ENCODE assay signal across 9 cellular contexts in genomic region chr12:51390457-51391046, GRCh38. TPM values are rescaled to one million over a fixed set of nuclear protein-coding genes. Genes with fewer than 3 reads are reported as not detected.
DNase-seq lines count a peak whose midpoint lies in the region; ATAC-seq, FAIRE-seq and TF ChIP-seq lines count a peak whose summit lies in the region.
"Had no signal": no experiment of that assay in that cellular context is flagged by ENCODE, and none has a peak within 500 bp of the region (broad histone marks: within the 10 kb centered on the region; RNA-seq: fewer than 3 reads in every experiment).

No MANE protein-coding gene starts in this region.

- TF ChIP-seq EP300 in GM12878 (IDR thresholded peaks at IDR 0.05; ENCODE audit: borderline replicate concordance in 1 of 2, control insufficient read depth in 1 of 2, low read depth in 2 of 2, low read length in 2 of 2) (no peak), HepG2 (IDR thresholded peaks at IDR 0.05; ENCODE audit: low read depth in 2 of 2, low read length in 2 of 2) (no peak), HepG2 (CRISPR knock-in tag; IDR thresholded peaks at IDR 0.05; ENCODE audit: borderline replicate concordance) (no peak)

- BruUV-seq in GM12878 (replicated peaks; lab: Mats Ljungman, UMichigan): TSS peak; percentile 51
- BruUV-seq in HepG2 (replicated peaks; lab: Mats Ljungman, UMichigan): no TSS peak

- H3K9me3 ChIP-seq in cardiac muscle cell (ENCODE audit: low read depth): no peaks in the 10 kb centered on the region
- H3K9me3 ChIP-seq in GM12878 (replicated peaks; ENCODE audit: control insufficient read depth, insufficient read depth, low read length): no peaks in the 10 kb centered on the region
- no peaks in the 10 kb centered on the region for H3K9me3 ChIP-seq in HepG2 (ENCODE audit: low read length)
- H3K9me3 ChIP-seq in upper lobe of right lung: no peaks in the 10 kb centered on the region

- H3K36me3 ChIP-seq in cardiac muscle cell (no peaks in the 10 kb centered on the region), GM12878 (ENCODE audit: control insufficient read depth in 2 of 2, insufficient read depth in 2 of 2, low read length in 1 of 2) (no peaks in the 10 kb centered on the region), HepG2 (replicated peaks in 1 of 2; ENCODE audit: control insufficient read depth in 1 of 2, insufficient read depth in 2 of 2, low read length in 2 of 2) (no peaks in the 10 kb centered on the region), upper lobe of right lung (no peaks in the 10 kb centered on the region)

- no peaks in the 10 kb centered on the region for H4K20me1 ChIP-seq in GM12878 (ENCODE audit: control insufficient read depth, insufficient read depth)
- no peaks in the 10 kb centered on the region for H4K20me1 ChIP-seq in HepG2 (ENCODE audit: insufficient read depth, low read length)

- H3K4me2 ChIP-seq in GM12878 (ENCODE audit: control insufficient read depth, insufficient read depth) (peak overlapping the region; percentile 91), HepG2 (ENCODE audit: low read depth, low read length) (peak overlapping the region; percentile 89)

- no peak for TF ChIP-seq RAD21 in GM12878 (IDR thresholded peaks at IDR 0.05; ENCODE audit: insufficient read depth, low read depth, low read length)
- TF ChIP-seq RAD21 in HepG2 (CRISPR knock-in tag; IDR thresholded peaks at IDR 0.05): no peak

- no peak for DNase-seq in cardiac muscle cell (ENCODE audit: low read depth in 1 of 2, low spot score in 1 of 2)
- DNase-seq in cardiac septum (ENCODE audit: low spot score): no peak
- no peak for DNase-seq in GM12878 (ENCODE audit: low read depth, low spot score)
- no peak for DNase-seq in HepG2 (ENCODE audit: low spot score)
- no peak for DNase-seq in upper lobe of right lung
- no peak for DNase-seq in NCI-H2196 treated with DMSO at 0.1 percent for 48 hours (lab: John Stamatoyannopoulos, UW; ENCODE audit: unreplicated experiment)
- no peak for DNase-seq in medulla oblongata (ENCODE audit: extremely low spot score)
- DNase-seq in effector CD8-positive, alpha-beta T cell (lab: John Stamatoyannopoulos, UW): no peak

- H3K79me2 ChIP-seq in GM12878 (ENCODE audit: control insufficient read depth, insufficient read depth, low read length) (peaks cover 31% of the 10 kb centered on the region), HepG2 (ENCODE audit: insufficient read depth, low read length) (no peaks in the 10 kb centered on the region)

- CTCF ChIA-PET in GM12878 (lab: Yijun Ruan, JAX) (interaction anchor here (1.1 to 2.7 kb wide), 3 partner anchors 17 to 50 kb away, joined by 5 to 8 read pairs (median 6); no protein-coding TSS in a partner anchor), HepG2 (lab: Yijun Ruan, JAX; ENCODE audit: low intra/inter-chr PET ratio, low total read pairs) (no interaction called here)

- SMC1A ChIA-PET in GM12878 (lab: Charles Lee; ENCODE audit: uncharacterized antibody, unreplicated experiment): interaction anchor here (0.7 to 2.8 kb wide), 6 partner anchors 13 to 31 kb away, joined by 3 to 11 read pairs (median 4); no protein-coding TSS in a partner anchor

- H2AFZ ChIP-seq in GM12878 (ENCODE audit: control insufficient read depth, low read depth, low read length): peak overlapping the region; percentile 79
- peak overlapping the region; percentile 1 for H2AFZ ChIP-seq in HepG2 (ENCODE audit: low read length)

- no peak for TF ChIP-seq CTCF in cardiac muscle cell (IDR thresholded peaks at IDR 0.05; ENCODE audit: low read depth, low read length)
- TF ChIP-seq CTCF in GM12878 (IDR thresholded peaks at IDR 0.05 in 2 of 3, conservative IDR thresholded peaks at IDR 0.05 in 1 of 3; ENCODE audit: control insufficient read depth in 2 of 3, extremely low read depth in 1 of 3, insufficient read depth in 1 of 3, low read depth in 3 of 3, low read length in 3 of 3): no peak
- TF ChIP-seq CTCF in HepG2 (CRISPR knock-in tag; IDR thresholded peaks at IDR 0.05): no peak
- no peak for TF ChIP-seq CTCF in upper lobe of right lung (IDR thresholded peaks at IDR 0.05)

- H3K9ac ChIP-seq in GM12878 (ENCODE audit: control insufficient read depth, insufficient read depth, low read length): peak overlapping the region; percentile 83
- no peak overlapping the region for H3K9ac ChIP-seq in HepG2 (ENCODE audit: insufficient read depth, low read depth, low read length)

- H3K27ac ChIP-seq in cardiac muscle cell (no peak overlapping the region), GM12878 (ENCODE audit: control insufficient read depth, insufficient read depth) (peak overlapping the region; percentile 74), HepG2 (ENCODE audit: extremely low read length, insufficient read depth, low read length) (no peak overlapping the region), upper lobe of right lung (peak overlapping the region; percentile 67)

- POLR2A ChIA-PET in GM12878 (lab: Charles Lee) (interaction anchor here (0.5 to 5.4 kb wide), 5 partner anchors 22 to 921 kb away, joined by 3 to 28 read pairs (median 7); no protein-coding TSS in a partner anchor), HepG2 (lab: Yijun Ruan, JAX) (interaction anchor here (0.6 kb wide), 1 partner anchor 467 kb away, joined by 4 read pairs; no protein-coding TSS in a partner anchor)

- H3K4me3 ChIP-seq in cardiac muscle cell (peak overlapping the region; percentile 75), GM12878 (peak overlapping the region; percentile 96), HepG2 (replicated peaks in 1 of 3; ENCODE audit: insufficient read depth in 1 of 3, low read depth in 2 of 3, low read length in 3 of 3) (peak overlapping the region in 1 of 3 experiments; percentile 70; a peak in 3 of 6 replicates), upper lobe of right lung (peak overlapping the region; percentile 64)

- H3K27me3 ChIP-seq in cardiac muscle cell (peaks cover 21% of the 10 kb centered on the region), GM12878 (replicated peaks in 1 of 2; ENCODE audit: control insufficient read depth in 2 of 2, insufficient read depth in 2 of 2, low read length in 1 of 2) (no peaks in the 10 kb centered on the region), HepG2 (ENCODE audit: control insufficient read depth in 1 of 2, insufficient read depth in 2 of 2, low read length in 2 of 2) (peaks cover 5 to 26% of the 10 kb centered on the region in 2 experiments; a peak in 3 of 5 replicates), upper lobe of right lung (no peaks in the 10 kb centered on the region)

- 35% methylated on average over 9 of the region's 9 CpGs for WGBS in GM12878 (ENCODE audit: insufficient coverage, insufficient replicate concordance, low lambda C conversion rate, missing lambda C conversion rate)
- WGBS in HepG2 (ENCODE audit: low lambda C conversion rate): 64% methylated on average over 6 of the region's 9 CpGs

- H3K4me1 ChIP-seq in cardiac muscle cell (ENCODE audit: low read depth): peaks cover 13% of the 10 kb centered on the region
- H3K4me1 ChIP-seq in GM12878 (ENCODE audit: control insufficient read depth, insufficient read depth, low read length): peaks cover 47% of the 10 kb centered on the region
- peaks cover 8% of the 10 kb centered on the region; the same call in 1 of the 2 replicates for H3K4me1 ChIP-seq in HepG2 (ENCODE audit: insufficient read depth, low read length)
- peaks cover 10% of the 10 kb centered on the region for H3K4me1 ChIP-seq in upper lobe of right lung

- no peak for TF ChIP-seq POLR2A in GM12878 (IDR thresholded peaks at IDR 0.05; ENCODE audit: low read depth, low read length)
- no peak for TF ChIP-seq POLR2A in HepG2 (IDR thresholded peaks at IDR 0.05; ENCODE audit: insufficient read depth in 1 of 2, low read depth in 2 of 2, low read length in 2 of 2)

- ATAC-seq in GM12878 (peak; percentile 1; the same call in 2 of the 3 replicates), HepG2 (0 out of 3 replicates have a peak, but pooled peaks have one; percentile 11), upper lobe of right lung (peak; percentile 46)

- intact Hi-C loops in cardiac septum (cut with DNase I) (no loop called here), GM12878 (cut with micrococcal nuclease; ENCODE audit: unreplicated experiment) (loop anchor here (1.0 kb wide), 1 partner anchor 21 kb away; no protein-coding TSS in a partner anchor), HepG2 (cut with micrococcal nuclease; ENCODE audit: unreplicated experiment) (no loop called here), upper lobe of right lung (cut with DNase I) (no loop called here)

- FAIRE-seq in GM12878 (lab: Jason Lieb, UNC) (no peak), HepG2 (lab: Jason Lieb, UNC) (no peak)

- RAD21 ChIA-PET in GM12878 (lab: Charles Lee; ENCODE audit: unreplicated experiment): interaction anchor here (1.0 to 4.0 kb wide), 4 partner anchors 9 to 49 kb away, joined by 3 to 19 read pairs (median 4); no protein-coding TSS in a partner anchor

- in situ Hi-C loops in GM12878 (cut with MboI) (no loop called here), HepG2 (cut with HindIII; ENCODE audit: extremely low pct_ligation_motif_present, low pct_unique_long_range_greater_than_20kb) (no loop called here)

RNA-seq across cellular contexts. Expression of gene GALNT6, which starts 0.7 kb away (rescaled TPM):
- total RNA-seq in cardiac muscle cell (5.4 and 8.0 TPM in 2 replicates), cardiac septum (0.65 TPM), GM12878 (2014; rRNA removed) (34.6 and 37.2 TPM in 2 replicates), GM12878 (2014; rRNA removed; fragmentation: Illumina TruSeq; extraction: Trizol) (21.7 and 25.5 TPM in 2 replicates), GM12878 (2021) (31.5 and 40.4 TPM in 2 replicates), HepG2 (2016; rRNA removed; fragmentation: Illumina TruSeq; extraction: Trizol) (0.87 and 1.1 TPM in 2 replicates), upper lobe of right lung (16.6 TPM)
- polyA plus RNA-seq in cardiac muscle cell (4.3 and 5.2 TPM in 2 replicates), GM12878 (2011; rRNA removed) (8.3 and 16.2 TPM in 2 replicates), GM12878 (2014; fragmentation: Illumina TruSeq; extraction: Trizol) (26.2 and 26.3 TPM in 2 replicates), GM12878 (2014; fragmentation: Nextera tagmentation; extraction: Ambion mirVana) (10 to 100 TPM in 1 of 2 experiments, 1 to 10 TPM in 1; 6.6 to 11.4 TPM), GM12878 (2014; rRNA removed) (18.6 and 28.0 TPM in 2 replicates), GM12878 (2016; fragmentation: Nextera tagmentation; extraction: Ambion mirVana) (10 to 100 TPM; 18.2 to 21.8 TPM), HepG2 (2011; rRNA removed) (0.78 and 1.0 TPM in 2 replicates)
- total RNA-seq in GM12878 (2013; cell fraction: nucleolus; rRNA removed): 77.3 and 94.1 TPM in 2 replicates
- 7.5 TPM for polyA plus RNA-seq in GM12878 (2011; ENCODE audit: low read depth)
- polyA plus RNA-seq in GM12878 (2011; cell fraction: cytosol; rRNA removed): 17.2 and 19.6 TPM in 2 replicates
- 13.5 and 21.7 TPM in 2 replicates for polyA plus RNA-seq in GM12878 (2011; cell fraction: nucleus; rRNA removed)
- polyA plus RNA-seq in GM12878 (2012): 11.7 and 13.3 TPM in 2 replicates
- 18.1 and 26.0 TPM in 2 replicates for polyA minus RNA-seq in GM12878 (2011; rRNA and poly(A)+ RNA removed)
- 3.6 and 5.0 TPM in 2 replicates for polyA minus RNA-seq in GM12878 (2011; cell fraction: cytosol; rRNA and poly(A)+ RNA removed)
- 15.0 and 28.4 TPM in 2 replicates for polyA minus RNA-seq in GM12878 (2011; cell fraction: nucleus; rRNA and poly(A)+ RNA removed)
- total RNA-seq in HepG2 (2016; cell fraction: cytosol; rRNA removed; fragmentation: Illumina TruSeq; extraction: Trizol; ENCODE audit: low read depth): 0.18 TPM in 1 of 2 replicates, not detected in the other
- 1.2 and 1.3 TPM in 2 replicates for total RNA-seq in HepG2 (2016; cell fraction: insoluble cytoplasmic fraction; rRNA removed; fragmentation: Illumina TruSeq; extraction: Trizol)
- total RNA-seq in HepG2 (2016; cell fraction: membrane; rRNA removed; fragmentation: Illumina TruSeq; extraction: Trizol): 0.31 and 0.52 TPM in 2 replicates
- total RNA-seq in HepG2 (2016; cell fraction: nucleus; rRNA removed; fragmentation: Illumina TruSeq; extraction: Trizol): 1.7 and 2.4 TPM in 2 replicates
- polyA plus RNA-seq in HepG2 (2011; cell fraction: cytosol; rRNA removed): 0.38 and 0.62 TPM in 2 replicates
- polyA plus RNA-seq in HepG2 (2011; cell fraction: nucleus; rRNA removed): 0.33 and 1.3 TPM in 2 replicates
- 1.1 and 1.9 TPM in 2 replicates for polyA plus RNA-seq in HepG2 (2012)
- polyA plus RNA-seq in HepG2 (2016; cell fraction: cytosol; fragmentation: Illumina TruSeq; extraction: Trizol; ENCODE audit: low read depth): 0.08 and 0.09 TPM in 2 replicates
- 0.37 and 0.41 TPM in 2 replicates for polyA plus RNA-seq in HepG2 (2016; cell fraction: insoluble cytoplasmic fraction; fragmentation: Illumina TruSeq; extraction: Trizol; ENCODE audit: low read depth)
- polyA plus RNA-seq in HepG2 (2016; cell fraction: membrane; fragmentation: Illumina TruSeq; extraction: Trizol; ENCODE audit: low read depth): 0.13 and 0.40 TPM in 2 replicates
- 1.0 and 2.1 TPM in 2 replicates for polyA plus RNA-seq in HepG2 (2016; cell fraction: nucleus; fragmentation: Illumina TruSeq; extraction: Trizol; ENCODE audit: insufficient read depth, low read depth)
- 0.09 and 2.7 TPM in 2 replicates for polyA minus RNA-seq in HepG2 (2011; rRNA and poly(A)+ RNA removed; ENCODE audit: low replicate concordance)
- 0.40 and 0.97 TPM in 2 replicates for polyA minus RNA-seq in HepG2 (2011; cell fraction: cytosol; rRNA and poly(A)+ RNA removed)
- 0.77 and 0.99 TPM in 2 replicates for polyA minus RNA-seq in HepG2 (2011; cell fraction: nucleus; rRNA and poly(A)+ RNA removed)

RNA-seq across cellular contexts. Expression of gene SLC4A8, which starts 34.1 kb away (rescaled TPM):
- 3.5 and 4.9 TPM in 2 replicates for total RNA-seq in cardiac muscle cell
- 1.9 and 9.8 TPM in 2 replicates for polyA plus RNA-seq in cardiac muscle cell
- 0.86 TPM for total RNA-seq in cardiac septum
- total RNA-seq in GM12878 (2013; cell fraction: nucleolus; rRNA removed): 17.9 and 20.2 TPM in 2 replicates
- total RNA-seq in GM12878 (2014; rRNA removed): 4.4 and 5.3 TPM in 2 replicates
- 3.8 and 4.5 TPM in 2 replicates for total RNA-seq in GM12878 (2014; rRNA removed; fragmentation: Illumina TruSeq; extraction: Trizol)
- total RNA-seq in GM12878 (2021): 7.7 and 10.7 TPM in 2 replicates
- 1.5 TPM for polyA plus RNA-seq in GM12878 (2011; ENCODE audit: low read depth)
- 2.7 and 2.9 TPM in 2 replicates for polyA plus RNA-seq in GM12878 (2011; rRNA removed)
- 2.2 and 2.9 TPM in 2 replicates for polyA plus RNA-seq in GM12878 (2011; cell fraction: cytosol; rRNA removed)
- polyA plus RNA-seq in GM12878 (2011; cell fraction: nucleus; rRNA removed): 2.2 and 4.6 TPM in 2 replicates
- 1.8 and 3.2 TPM in 2 replicates for polyA plus RNA-seq in GM12878 (2012)
- polyA plus RNA-seq in GM12878 (2014; fragmentation: Illumina TruSeq; extraction: Trizol): 4.1 and 6.3 TPM in 2 replicates
- polyA plus RNA-seq in GM12878 (2014; fragmentation: Nextera tagmentation; extraction: Ambion mirVana): 1 to 10 TPM; 1.4 to 2.0 TPM
- polyA plus RNA-seq in GM12878 (2014; rRNA removed): 5.6 and 6.3 TPM in 2 replicates
- polyA plus RNA-seq in GM12878 (2016; fragmentation: Nextera tagmentation; extraction: Ambion mirVana): 1 to 10 TPM; 2.7 to 3.4 TPM
- polyA minus RNA-seq in GM12878 (2011; rRNA and poly(A)+ RNA removed): 2.9 and 4.4 TPM in 2 replicates
- 0.52 and 0.94 TPM in 2 replicates for polyA minus RNA-seq in GM12878 (2011; cell fraction: cytosol; rRNA and poly(A)+ RNA removed)
- polyA minus RNA-seq in GM12878 (2011; cell fraction: nucleus; rRNA and poly(A)+ RNA removed): 1.8 and 3.6 TPM in 2 replicates
- 0.07 TPM in 1 of 2 replicates, not detected in the other for total RNA-seq in HepG2 (2016; rRNA removed; fragmentation: Illumina TruSeq; extraction: Trizol)
- total RNA-seq in HepG2 (2016; cell fraction: cytosol; rRNA removed; fragmentation: Illumina TruSeq; extraction: Trizol; ENCODE audit: low read depth): not detected in 2 replicates
- 0.06 and 0.10 TPM in 2 replicates for total RNA-seq in HepG2 (2016; cell fraction: insoluble cytoplasmic fraction; rRNA removed; fragmentation: Illumina TruSeq; extraction: Trizol)
- not detected in 2 replicates for total RNA-seq in HepG2 (2016; cell fraction: membrane; rRNA removed; fragmentation: Illumina TruSeq; extraction: Trizol)
- total RNA-seq in HepG2 (2016; cell fraction: nucleus; rRNA removed; fragmentation: Illumina TruSeq; extraction: Trizol): 0.34 TPM in 1 of 2 replicates, not detected in the other
- under 0.01 and 0.01 TPM in 2 replicates for polyA plus RNA-seq in HepG2 (2011; rRNA removed)
- 0.17 TPM in 1 of 2 replicates, not detected in the other for polyA plus RNA-seq in HepG2 (2011; cell fraction: cytosol; rRNA removed)
- 0.17 and 0.19 TPM in 2 replicates for polyA plus RNA-seq in HepG2 (2011; cell fraction: nucleus; rRNA removed)
- polyA plus RNA-seq in HepG2 (2012): 0.05 TPM in 2 replicates
- not detected in 2 replicates for polyA plus RNA-seq in HepG2 (2016; cell fraction: cytosol; fragmentation: Illumina TruSeq; extraction: Trizol; ENCODE audit: low read depth)
- polyA plus RNA-seq in HepG2 (2016; cell fraction: insoluble cytoplasmic fraction; fragmentation: Illumina TruSeq; extraction: Trizol; ENCODE audit: low read depth): not detected in 2 replicates
- polyA plus RNA-seq in HepG2 (2016; cell fraction: membrane; fragmentation: Illumina TruSeq; extraction: Trizol; ENCODE audit: low read depth): not detected in 2 replicates
- not detected in 2 replicates for polyA plus RNA-seq in HepG2 (2016; cell fraction: nucleus; fragmentation: Illumina TruSeq; extraction: Trizol; ENCODE audit: insufficient read depth, low read depth)
- polyA minus RNA-seq in HepG2 (2011; rRNA and poly(A)+ RNA removed; ENCODE audit: low replicate concordance): not detected in 2 replicates
- polyA minus RNA-seq in HepG2 (2011; cell fraction: cytosol; rRNA and poly(A)+ RNA removed): not detected in 2 replicates
- polyA minus RNA-seq in HepG2 (2011; cell fraction: nucleus; rRNA and poly(A)+ RNA removed): 0.13 and 0.37 TPM in 2 replicates
- total RNA-seq in upper lobe of right lung: 2.5 TPM

RNA-seq across cellular contexts. Expression of gene CELA1, which starts 44.1 kb away (rescaled TPM):
- total RNA-seq in cardiac muscle cell (not detected in 2 replicates), cardiac septum (not detected), GM12878 (2014; rRNA removed) (not detected in 2 replicates), GM12878 (2014; rRNA removed; fragmentation: Illumina TruSeq; extraction: Trizol) (not detected in 2 replicates), GM12878 (2021) (not detected in 2 replicates), HepG2 (2016; rRNA removed; fragmentation: Illumina TruSeq; extraction: Trizol) (not detected in 2 replicates), upper lobe of right lung (not detected)
- polyA plus RNA-seq in cardiac muscle cell (not detected in 2 replicates), GM12878 (2011; rRNA removed) (not detected in 2 replicates), GM12878 (2014; fragmentation: Illumina TruSeq; extraction: Trizol) (not detected in 2 replicates), GM12878 (2014; fragmentation: Nextera tagmentation; extraction: Ambion mirVana) (not detected), GM12878 (2014; rRNA removed) (not detected in 2 replicates), GM12878 (2016; fragmentation: Nextera tagmentation; extraction: Ambion mirVana) (not detected), HepG2 (2011; rRNA removed) (not detected in 2 replicates)
- not detected in 2 replicates for total RNA-seq in GM12878 (2013; cell fraction: nucleolus; rRNA removed)
- not detected for polyA plus RNA-seq in GM12878 (2011; ENCODE audit: low read depth)
- polyA plus RNA-seq in GM12878 (2011; cell fraction: cytosol; rRNA removed): not detected in 2 replicates
- not detected in 2 replicates for polyA plus RNA-seq in GM12878 (2011; cell fraction: nucleus; rRNA removed)
- polyA plus RNA-seq in GM12878 (2012): not detected in 2 replicates
- not detected in 2 replicates for polyA minus RNA-seq in GM12878 (2011; rRNA and poly(A)+ RNA removed)
- not detected in 2 replicates for polyA minus RNA-seq in GM12878 (2011; cell fraction: cytosol; rRNA and poly(A)+ RNA removed)
- not detected in 2 replicates for polyA minus RNA-seq in GM12878 (2011; cell fraction: nucleus; rRNA and poly(A)+ RNA removed)
- total RNA-seq in HepG2 (2016; cell fraction: cytosol; rRNA removed; fragmentation: Illumina TruSeq; extraction: Trizol; ENCODE audit: low read depth): not detected in 2 replicates
- not detected in 2 replicates for total RNA-seq in HepG2 (2016; cell fraction: insoluble cytoplasmic fraction; rRNA removed; fragmentation: Illumina TruSeq; extraction: Trizol)
- not detected in 2 replicates for total RNA-seq in HepG2 (2016; cell fraction: membrane; rRNA removed; fragmentation: Illumina TruSeq; extraction: Trizol)
- total RNA-seq in HepG2 (2016; cell fraction: nucleus; rRNA removed; fragmentation: Illumina TruSeq; extraction: Trizol): not detected in 2 replicates
- polyA plus RNA-seq in HepG2 (2011; cell fraction: cytosol; rRNA removed): not detected in 2 replicates
- not detected in 2 replicates for polyA plus RNA-seq in HepG2 (2011; cell fraction: nucleus; rRNA removed)
- not detected in 2 replicates for polyA plus RNA-seq in HepG2 (2012)
- not detected in 2 replicates for polyA plus RNA-seq in HepG2 (2016; cell fraction: cytosol; fragmentation: Illumina TruSeq; extraction: Trizol; ENCODE audit: low read depth)
- not detected in 2 replicates for polyA plus RNA-seq in HepG2 (2016; cell fraction: insoluble cytoplasmic fraction; fragmentation: Illumina TruSeq; extraction: Trizol; ENCODE audit: low read depth)
- not detected in 2 replicates for polyA plus RNA-seq in HepG2 (2016; cell fraction: membrane; fragmentation: Illumina TruSeq; extraction: Trizol; ENCODE audit: low read depth)
- polyA plus RNA-seq in HepG2 (2016; cell fraction: nucleus; fragmentation: Illumina TruSeq; extraction: Trizol; ENCODE audit: insufficient read depth, low read depth): not detected in 2 replicates
- not detected in 2 replicates for polyA minus RNA-seq in HepG2 (2011; rRNA and poly(A)+ RNA removed; ENCODE audit: low replicate concordance)
- polyA minus RNA-seq in HepG2 (2011; cell fraction: cytosol; rRNA and poly(A)+ RNA removed): not detected in 2 replicates
- polyA minus RNA-seq in HepG2 (2011; cell fraction: nucleus; rRNA and poly(A)+ RNA removed): not detected in 2 replicates
- total RNA-seq: left colon had no signal

Comparison
In these comparisons a context has a peak if more than half of its experiments do, and no peak if none do; other contexts are left out.
1. H3K27ac ChIP-seq: peak in GM12878 (single experiment) and upper lobe of right lung (single experiment); none in cardiac muscle cell (single experiment) and HepG2 (single experiment).
2. Peak in every context shown above with its lines, with median percentiles within 50 percentile points of each other: ATAC-seq.